Comparison of ENCODE assay signal across 1 cellular context in genomic region chr7:129367700-129368388, GRCh38.
TF ChIP-seq lines count a peak whose summit lies in the region.

No MANE protein-coding gene starts in this region.

TF ChIP-seq in K562, 482 proteins besides CTCF, POLR2A, EP300 and RAD21 (continued from another document and continues in another):
- TF ChIP-seq ARID4B (CRISPR knock-in tag; IDR thresholded peaks at IDR 0.05), result no peak
- TF ChIP-seq PCBP1 (IDR thresholded peaks at IDR 0.05; ENCODE audit: low read depth, low read length, poor library complexity, severe bottlenecking), result no peak
- 0 out of 2 replicates have a peak, but pooled peaks have one; percentile 53 for TF ChIP-seq HBP1 (CRISPR knock-in tag; IDR thresholded peaks at IDR 0.05)
- TF ChIP-seq ZNF407 (IDR thresholded peaks at IDR 0.05; ENCODE audit: low read depth), result no peak
- TF ChIP-seq MEF2A (IDR thresholded peaks at IDR 0.05; ENCODE audit: control insufficient read depth, low read depth, low read length), result no peak
- TF ChIP-seq ZNF655 (CRISPR knock-in tag; IDR thresholded peaks at IDR 0.05), result no peak
- TF ChIP-seq PURB (CRISPR knock-in tag; IDR thresholded peaks at IDR 0.05; ENCODE audit: low read depth), result no peak
- TF ChIP-seq ZNF133 (CRISPR knock-in tag; IDR thresholded peaks at IDR 0.05), result no peak
- TF ChIP-seq SRSF7 (optimal IDR thresholded peaks at IDR 0.05; ENCODE audit: low read depth, low read length), result no peak
- no peak for TF ChIP-seq ZNF586 (CRISPR knock-in tag; conservative IDR thresholded peaks at IDR 0.05)
- no peak for TF ChIP-seq ZNF140 (CRISPR knock-in tag; IDR thresholded peaks at IDR 0.05)
- peak; percentile 37; the same call in 1 of the 2 replicates for TF ChIP-seq SMARCE1 (IDR thresholded peaks at IDR 0.05)
- TF ChIP-seq CEBPB (tag; IDR thresholded peaks at IDR 0.05), result peak; percentile 64
- TF ChIP-seq ZFPM2 (CRISPR knock-in tag; IDR thresholded peaks at IDR 0.05), result no peak
- TF ChIP-seq DMBX1 (CRISPR knock-in tag; IDR thresholded peaks at IDR 0.05; ENCODE audit: borderline replicate concordance), result no peak
- no peak for TF ChIP-seq ZNF212 (CRISPR knock-in tag; IDR thresholded peaks at IDR 0.05)
- peak in 1 of 2 experiments; percentile 37; a peak in 1 of 4 replicates for TF ChIP-seq FOXK2 (conservative IDR thresholded peaks at IDR 0.05 in 1 of 2, IDR thresholded peaks at IDR 0.05 in 1 of 2; ENCODE audit: low read depth in 2 of 2)
- TF ChIP-seq FOXM1 (IDR thresholded peaks at IDR 0.05; ENCODE audit: low read depth), result no peak
- TF ChIP-seq FOXM1 (CRISPR knock-in tag; IDR thresholded peaks at IDR 0.05; ENCODE audit: low read depth), result no peak
- TF ChIP-seq KHSRP (IDR thresholded peaks at IDR 0.05), result no peak
- no peak for TF ChIP-seq OTX1 (CRISPR knock-in tag; IDR thresholded peaks at IDR 0.05)
- TF ChIP-seq CUX1 (CRISPR knock-in tag; IDR thresholded peaks at IDR 0.05), result no peak
- TF ChIP-seq ZFX (CRISPR knock-in tag; IDR thresholded peaks at IDR 0.05), result no peak; the same call in 1 of the 2 replicates
- no peak for TF ChIP-seq GTF2F1 (IDR thresholded peaks at IDR 0.05; ENCODE audit: low read depth, low read length)
- TF ChIP-seq E2F5 (CRISPR knock-in tag; IDR thresholded peaks at IDR 0.05), result no peak
- 0 out of 2 replicates have a peak, but pooled peaks have one; percentile 6 for TF ChIP-seq CREB1 (IDR thresholded peaks at IDR 0.05)
- peak; percentile 40; the same call in 1 of the 2 replicates for TF ChIP-seq CREB1 (CRISPR knock-in tag; IDR thresholded peaks at IDR 0.05)
- peak; percentile 37; the same call in 1 of the 2 replicates for TF ChIP-seq SMARCA4 (IDR thresholded peaks at IDR 0.05)
- TF ChIP-seq ATF4 (CRISPR knock-in tag; IDR thresholded peaks at IDR 0.05), result no peak
